In genomic region chr17:40069751-40070643, GRCh38 we compare ENCODE assay signal across 8 cellular contexts. TPM values are rescaled to one million over a fixed set of nuclear protein-coding genes. Genes with fewer than 3 reads are reported as not detected.
DNase-seq lines count a peak whose midpoint lies in the region; ATAC-seq and TF ChIP-seq lines count a peak whose summit lies in the region.

No MANE protein-coding gene starts in this region.

- no peaks in the 10 kb centered on the region for H3K27me3 ChIP-seq in neural progenitor cell

- H3K4me2 ChIP-seq in neural progenitor cell = peak overlapping the region; percentile 78

- ATAC-seq in effector memory CD8-positive, alpha-beta T cell (replicated peaks) = peak; percentile 64

- no peaks in the 10 kb centered on the region for H3K36me3 ChIP-seq in neural progenitor cell

- no peak overlapping the region for H3K9ac ChIP-seq in neural progenitor cell

- peaks cover 16% of the 10 kb centered on the region for H3K36me3 Mint-ChIP-seq in effector memory CD8-positive, alpha-beta T cell (ENCODE audit: insufficient read depth)
- H3K36me3 Mint-ChIP-seq in neural progenitor cell = no peaks in the 10 kb centered on the region

- H3K4me3 ChIP-seq in WI38 (ENCODE audit: low read depth, low read length) (no peak overlapping the region), neural progenitor cell (no peak overlapping the region)

- H3K4me3 Mint-ChIP-seq in effector memory CD8-positive, alpha-beta T cell = peak overlapping the region; percentile 88 to 91
- H3K4me3 Mint-ChIP-seq in neural progenitor cell = peak overlapping the region; percentile 71

- no peaks in the 10 kb centered on the region for H4K20me1 ChIP-seq in neural progenitor cell (ENCODE audit: low read depth)

- peaks cover 61% of the 10 kb centered on the region for H3K4me1 ChIP-seq in neural progenitor cell

- DNase-seq in EH (ENCODE audit: low read depth) (peak; percentile 49), M059J (ENCODE audit: low read depth) (peak; percentile 72), neural progenitor cell (ENCODE audit: low spot score) (no peak), hepatic stellate cell (ENCODE audit: low spot score) (no peak), GF-D8 (lab: John Stamatoyannopoulos, UW) (no peak), amniotic stem cell (lab: John Stamatoyannopoulos, UW) (no peak)
- DNase-seq in effector memory CD8-positive, alpha-beta T cell = peak; percentile 36 to 54 (median 47)

- H3K79me2 ChIP-seq in neural progenitor cell (ENCODE audit: low read depth) = peaks cover 6% of the 10 kb centered on the region

- H3K27me3 Mint-ChIP-seq in effector memory CD8-positive, alpha-beta T cell = no peaks in the 10 kb centered on the region
- no peaks in the 10 kb centered on the region for H3K27me3 Mint-ChIP-seq in neural progenitor cell (ENCODE audit: insufficient read depth, low read depth)

- peak; percentile 45; the same call in 1 of the 2 replicates for TF ChIP-seq CTCF in WI38 (IDR thresholded peaks at IDR 0.05; ENCODE audit: low read depth, low read length)
- peak; percentile 13 for TF ChIP-seq CTCF in neural progenitor cell (IDR thresholded peaks at IDR 0.05)

- no peak overlapping the region for H2AFZ ChIP-seq in neural progenitor cell (replicated peaks)

- H3K4me1 Mint-ChIP-seq in effector memory CD8-positive, alpha-beta T cell (ENCODE audit: low read depth in 2 of 2) = peaks cover 72 to 78% of the 10 kb centered on the region in 2 donors
- peaks cover 75% of the 10 kb centered on the region for H3K4me1 Mint-ChIP-seq in neural progenitor cell

- no peaks in the 10 kb centered on the region for H3K9me3 Mint-ChIP-seq in effector memory CD8-positive, alpha-beta T cell
- H3K9me3 Mint-ChIP-seq in neural progenitor cell = no peaks in the 10 kb centered on the region

- peaks cover 13% of the 10 kb centered on the region for H3F3A ChIP-seq in neural progenitor cell (ENCODE audit: low read depth)

- no peak overlapping the region for H3K27ac ChIP-seq in neural progenitor cell

- H3K27ac Mint-ChIP-seq in effector memory CD8-positive, alpha-beta T cell = peak overlapping the region; percentile 92 to 94
- H3K27ac Mint-ChIP-seq in neural progenitor cell = peak overlapping the region; percentile 90

- H3K9me3 ChIP-seq in neural progenitor cell (ENCODE audit: low read depth) = no peaks in the 10 kb centered on the region

RNA-seq across cellular contexts. Expression of gene THRA, which starts 7.2 kb away (rescaled TPM):
- 19.2 and 26.7 TPM in 2 replicates for total RNA-seq in M059J (2014; rRNA removed; shearing (Covaris generic))
- total RNA-seq in neural progenitor cell (ENCODE audit: low replicate concordance) = 14.5 and 20.8 TPM in 2 replicates

RNA-seq across cellular contexts. Expression of gene MED24, which starts 15.8 kb away (rescaled TPM):
- 25.9 and 29.1 TPM in 2 replicates for total RNA-seq in M059J (2014; rRNA removed; shearing (Covaris generic))
- total RNA-seq in neural progenitor cell (ENCODE audit: low replicate concordance) = 64.3 and 109 TPM in 2 replicates

RNA-seq across cellular contexts. Expression of gene NR1D1, which starts 30.4 kb away (rescaled TPM):
- 5.7 and 6.3 TPM in 2 replicates for total RNA-seq in M059J (2014; rRNA removed; shearing (Covaris generic))
- total RNA-seq in neural progenitor cell (ENCODE audit: low replicate concordance) = 0.24 and 0.87 TPM in 2 replicates

RNA-seq across cellular contexts. Expression of gene MSL1, which starts 51.8 kb away (rescaled TPM):
- 33.2 and 61.3 TPM in 2 replicates for total RNA-seq in M059J (2014; rRNA removed; shearing (Covaris generic))
- 144 and 190 TPM in 2 replicates for total RNA-seq in neural progenitor cell (ENCODE audit: low replicate concordance)

RNA-seq across cellular contexts. Expression of gene CSF3, which starts 54.8 kb away (rescaled TPM):
- not detected in 2 replicates for total RNA-seq in M059J (2014; rRNA removed; shearing (Covaris generic))
- not detected in 2 replicates for total RNA-seq in neural progenitor cell (ENCODE audit: low replicate concordance)

Comparison
In these comparisons a context has a peak if more than half of its experiments do, and no peak if none do; other contexts are left out.
1. DNase-seq: peak in EH (single experiment), M059J (single experiment) and effector memory CD8-positive, alpha-beta T cell (3 of 3); none in neural progenitor cell (single experiment), hepatic stellate cell (single experiment), GF-D8 (single experiment) and amniotic stem cell (single experiment).